11 cellular contexts compared by ENCODE assay signal in genomic region chr10:7046615-7047014, GRCh38.
A peak's percentile ranks its signal among the peaks of the same experiment; 100 is the strongest.
DNase-seq lines count a peak whose midpoint lies in the region; ATAC-seq and FAIRE-seq lines count a peak whose summit lies in the region.
"Had no signal": no experiment of that assay in that cellular context is flagged by ENCODE, and none has a peak within 500 bp of the region (broad histone marks: within the 10 kb centered on the region; RNA-seq: fewer than 3 reads in every experiment).

No MANE protein-coding gene starts in this region.

- WGBS in small intestine, 3 donors: 45 to 70% (median 60%) methylated on average over 2 of the region's 2 CpGs

- no peaks in the 10 kb centered on the region for H3K9me3 ChIP-seq in small intestine (ENCODE audit: control insufficient read depth, low read depth)
- H3K9me3 ChIP-seq: esophagus squamous epithelium had no signal

- H3K36me3 ChIP-seq in small intestine (ENCODE audit: control insufficient read depth in 2 of 2, insufficient read depth in 2 of 2, low read length in 2 of 2): no peaks in the 10 kb centered on the region
- H3K36me3 ChIP-seq: esophagus squamous epithelium had no signal

- ATAC-seq in GM18870 (IDR thresholded peaks at IDR 0.05; ENCODE audit: unreplicated experiment): peak; percentile 56
- ATAC-seq in GM21723 (IDR thresholded peaks at IDR 0.05; ENCODE audit: unreplicated experiment): peak; percentile 65
- peak; percentile 75 for ATAC-seq in HG03565 (IDR thresholded peaks at IDR 0.05; ENCODE audit: unreplicated experiment)

- H3K27me3 ChIP-seq in small intestine (ENCODE audit: control insufficient read depth in 2 of 2, insufficient read depth in 2 of 2, low read length in 2 of 2): no peaks in the 10 kb centered on the region
- H3K27me3 ChIP-seq: esophagus squamous epithelium had no signal

- no peak for FAIRE-seq in small intestine (lab: Jason Lieb, UNC)
- FAIRE-seq: RCC 7860 had no signal

- H3K27ac ChIP-seq in small intestine (ENCODE audit: low read depth in 1 of 2, low read length in 1 of 2): peak overlapping the region; percentile 23 to 24

- DNase-seq in small intestine: peak; percentile 3
- no peak for DNase-seq in activated naive CD4-positive, alpha-beta T cell treated with anti-CD3 and anti-CD28 coated beads, Interleukin-2, amount 50 U/mL, for 16 hours
- no peak for DNase-seq in NCI-H2029 (lab: John Stamatoyannopoulos, UW)
- no peak for DNase-seq in NCI-H446 (lab: John Stamatoyannopoulos, UW)
- DNase-seq: activated CD4-positive, alpha-beta T cell treated with anti-CD3 and anti-CD28 coated beads for 48 hours; esophagus squamous epithelium; NCI-H146 had no signal

- H3K4me1 ChIP-seq in small intestine (ENCODE audit: control insufficient read depth in 2 of 2, insufficient read depth in 1 of 2, low read depth in 1 of 2, low read length in 1 of 2): peaks cover 0 to 3% of the 10 kb centered on the region in 2 donors
- H3K4me1 ChIP-seq: esophagus squamous epithelium had no signal

- no peak overlapping the region for H3K4me3 ChIP-seq in small intestine (ENCODE audit: low read depth in 1 of 2, low read length in 2 of 2)
- H3K4me3 ChIP-seq: esophagus squamous epithelium had no signal
